In the genomic region with DNA sequence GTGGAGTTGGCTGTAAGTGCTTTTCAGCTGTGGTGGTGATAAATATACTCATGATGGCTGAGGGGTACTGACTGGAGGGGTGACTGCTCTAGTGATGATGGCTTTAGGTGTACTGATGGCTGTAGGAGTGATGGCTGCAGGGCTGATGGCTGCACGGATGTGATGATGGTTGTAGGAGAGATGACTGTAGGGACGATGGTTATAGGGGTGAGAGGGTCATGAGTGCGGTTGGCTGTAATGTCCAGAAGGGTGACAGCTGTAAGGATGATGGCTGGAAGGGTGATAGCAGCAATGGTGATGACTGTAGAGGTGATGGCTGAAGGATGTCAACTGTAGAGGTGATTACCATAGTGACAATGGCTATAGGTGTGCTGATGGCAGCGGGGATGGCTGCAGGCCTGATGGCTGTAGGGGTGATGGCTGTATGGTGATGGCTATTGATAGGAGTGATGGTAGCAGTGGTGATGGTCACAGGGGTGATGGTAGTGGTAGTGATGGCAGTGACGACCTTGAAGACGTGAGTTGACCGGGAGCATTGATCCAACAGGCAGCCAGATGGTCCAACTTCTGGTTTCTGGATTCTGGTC, we compare ENCODE assay signal across 13 cellular contexts. TPM values are rescaled to one million over a fixed set of nuclear protein-coding genes. Genes with fewer than 3 reads are reported as not detected.
DNase-seq lines count a peak whose midpoint lies in the region; ATAC-seq, FAIRE-seq and TF ChIP-seq lines count a peak whose summit lies in the region.
"Had no signal": no experiment of that assay in that cellular context is flagged by ENCODE, and none has a peak within 500 bp of the region (broad histone marks: within the 10 kb centered on the region; RNA-seq: fewer than 3 reads in every experiment).

No MANE protein-coding gene starts in this region.

- 88% methylated on average over 7 of the region's 7 CpGs for WGBS in liver
- 76% methylated on average over 7 of the region's 7 CpGs for WGBS in HepG2 (ENCODE audit: low lambda C conversion rate)
- WGBS in upper lobe of left lung, 2 donors: 75 to 83% methylated on average over 6 to 7 of the region's 7 CpGs

- TF ChIP-seq RAD21 in liver (IDR thresholded peaks at IDR 0.05) (no peak), HepG2 (CRISPR knock-in tag; IDR thresholded peaks at IDR 0.05) (no peak)

- peak overlapping the region; percentile 29 to 56 for H3K27ac ChIP-seq in liver (ENCODE audit: low read depth in 1 of 2, low read length in 2 of 2)
- no peak overlapping the region for H3K27ac ChIP-seq in HepG2 (ENCODE audit: extremely low read length, insufficient read depth, low read length)
- H3K27ac ChIP-seq in layer of hippocampus (ENCODE audit: low read depth, low read length): peak overlapping the region; percentile 4
- peak overlapping the region; percentile 62 to 82 (median 76) for H3K27ac ChIP-seq in upper lobe of left lung

- H3K79me2 ChIP-seq in HepG2 (ENCODE audit: insufficient read depth, low read length): no peaks in the 10 kb centered on the region

- H3K4me3 Mint-ChIP-seq in activated B cell treated with CpG ODN at 0.5 μM for 24 hours: peak overlapping the region; percentile 93
- H3K4me3 Mint-ChIP-seq: HFFc6 had no signal

- H3K27me3 ChIP-seq in liver (ENCODE audit: control insufficient read depth in 4 of 4, insufficient read depth in 4 of 4, low read length in 3 of 4) (no peaks in the 10 kb centered on the region), HepG2 (ENCODE audit: control insufficient read depth in 1 of 2, insufficient read depth in 2 of 2, low read length in 2 of 2) (no peaks in the 10 kb centered on the region), layer of hippocampus (ENCODE audit: control insufficient read depth, insufficient read depth, low read length) (no peaks in the 10 kb centered on the region), upper lobe of left lung (no peaks in the 10 kb centered on the region), BE2C (no peaks in the 10 kb centered on the region)

- H3K27me3 Mint-ChIP-seq in activated B cell treated with CpG ODN at 0.5 μM for 24 hours: no peaks in the 10 kb centered on the region

- H3K9me3 ChIP-seq in liver (ENCODE audit: control insufficient read depth in 4 of 4, low read length in 3 of 4) (no peaks in the 10 kb centered on the region), HepG2 (ENCODE audit: low read length) (no peaks in the 10 kb centered on the region), upper lobe of left lung (no peaks in the 10 kb centered on the region), BE2C (no peaks in the 10 kb centered on the region)
- H3K9me3 ChIP-seq: mucosa of descending colon had no signal

- no peak for ATAC-seq in HepG2
- no peak for ATAC-seq in activated B cell treated with CpG ODN at 0.5 μM for 24 hours (ENCODE audit: low read depth)
- no peak for ATAC-seq in upper lobe of left lung (ENCODE audit: low FRiP score in 2 of 2)

- H3K36me3 ChIP-seq in liver (ENCODE audit: control insufficient read depth in 4 of 4, insufficient read depth in 3 of 4, low read depth in 1 of 4, low read length in 3 of 4) (no peaks in the 10 kb centered on the region), HepG2 (replicated peaks in 1 of 2; ENCODE audit: control insufficient read depth in 1 of 2, insufficient read depth in 2 of 2, low read length in 2 of 2) (no peaks in the 10 kb centered on the region), upper lobe of left lung (no peaks in the 10 kb centered on the region), BE2C (no peaks in the 10 kb centered on the region)

- peak overlapping the region; percentile 96 for H3K27ac Mint-ChIP-seq in activated B cell treated with CpG ODN at 0.5 μM for 24 hours
- H3K27ac Mint-ChIP-seq: HFFc6 had no signal

- CTCF ChIA-PET in HepG2 (lab: Yijun Ruan, JAX; ENCODE audit: low intra/inter-chr PET ratio, low total read pairs) (no interaction called here), activated B cell treated with CpG ODN at 0.5 μM for 24 hours (lab: Charles Lee) (interaction anchor here (0.7 to 2.8 kb wide), 3 partner anchors 20 to 52 kb away, joined by 3 to 10 read pairs (median 3); no protein-coding TSS in a partner anchor)

- DNase-seq in HepG2 (ENCODE audit: low spot score) (no peak), activated B cell treated with CpG ODN at 0.5 μM for 24 hours (no peak), upper lobe of left lung (no peak), NCI-H82 treated with DMSO at 0.1 percent for 48 hours (lab: John Stamatoyannopoulos, UW; ENCODE audit: unreplicated experiment) (no peak), BE2C (no peak), NCI-H2227 (lab: John Stamatoyannopoulos, UW; ENCODE audit: unreplicated experiment) (no peak)
- DNase-seq: foreskin melanocyte, HFFc6, NCI-H2171 treated with DMSO at 0.1 percent for 48 hours had no signal

- H2AFZ ChIP-seq in HepG2 (ENCODE audit: low read length): no peak overlapping the region

- in situ Hi-C loops in HepG2 (cut with HindIII; ENCODE audit: extremely low pct_ligation_motif_present, low pct_unique_long_range_greater_than_20kb): no loop called here

- TF ChIP-seq CTCF in liver (IDR thresholded peaks at IDR 0.05; ENCODE audit: low read depth, low read length, missing input control) (no peak), HepG2 (CRISPR knock-in tag; IDR thresholded peaks at IDR 0.05) (no peak), activated B cell treated with CpG ODN at 0.5 μM for 24 hours (IDR thresholded peaks at IDR 0.05) (no peak), upper lobe of left lung (IDR thresholded peaks at IDR 0.05) (no peak), BE2C (IDR thresholded peaks at IDR 0.05; ENCODE audit: low read depth, low read length) (no peak)

- intact Hi-C loops in HepG2 (cut with micrococcal nuclease; ENCODE audit: unreplicated experiment) (no loop called here), activated B cell treated with CpG ODN at 0.5 μM for 24 hours (cut with micrococcal nuclease) (loop anchor here (5.0 kb wide), 1 partner anchor 203 kb away; a partner anchor contains a TSS)

- no TSS peak for BruUV-seq in HepG2 (replicated peaks; lab: Mats Ljungman, UMichigan)

- TF ChIP-seq EP300 in HepG2 (IDR thresholded peaks at IDR 0.05; ENCODE audit: low read depth in 2 of 2, low read length in 2 of 2): no peak
- no peak for TF ChIP-seq EP300 in HepG2 (CRISPR knock-in tag; IDR thresholded peaks at IDR 0.05; ENCODE audit: borderline replicate concordance)
- TF ChIP-seq EP300 in upper lobe of left lung (IDR thresholded peaks at IDR 0.05): no peak

- POLR2A ChIA-PET in HepG2 (lab: Yijun Ruan, JAX): no interaction called here
- POLR2A ChIA-PET in activated B cell treated with CpG ODN at 0.5 μM for 24 hours (lab: Charles Lee): interaction anchor here (0.5 to 18.0 kb wide), 9 partner anchors 9 to 342 kb away, joined by 3 to 261 read pairs (median 8); a partner anchor contains a TSS

- H3K4me3 ChIP-seq in liver (ENCODE audit: low read depth in 1 of 3, low read length in 3 of 3): peak overlapping the region in 1 of 3 donors; percentile 14
- no peak overlapping the region for H3K4me3 ChIP-seq in HepG2 (replicated peaks in 1 of 3; ENCODE audit: insufficient read depth in 1 of 3, low read depth in 2 of 3, low read length in 3 of 3)
- H3K4me3 ChIP-seq in upper lobe of left lung: peak overlapping the region in 1 of 4 donors; percentile 47
- no peak overlapping the region for H3K4me3 ChIP-seq in BE2C (ENCODE audit: low read depth, low read length)
- H3K4me3 ChIP-seq: mucosa of descending colon had no signal

- H3K4me1 ChIP-seq in liver (ENCODE audit: control insufficient read depth in 4 of 4, insufficient read depth in 4 of 4, low read length in 3 of 4) (peaks cover 0 to 11% (median 3%) of the 10 kb centered on the region in 4 donors), HepG2 (ENCODE audit: insufficient read depth, low read length) (peaks cover 32% of the 10 kb centered on the region), upper lobe of left lung (peaks cover 0 to 6% (median 2%) of the 10 kb centered on the region in 4 donors), BE2C (no peaks in the 10 kb centered on the region)

- no peak for FAIRE-seq in HepG2 (lab: Jason Lieb, UNC)

- H3K9ac ChIP-seq in liver (ENCODE audit: low read depth in 1 of 2, low read length in 2 of 2) (no peak overlapping the region), HepG2 (ENCODE audit: insufficient read depth, low read depth, low read length) (no peak overlapping the region)

- peaks cover 31% of the 10 kb centered on the region for H3K36me3 Mint-ChIP-seq in activated B cell treated with CpG ODN at 0.5 μM for 24 hours (ENCODE audit: low read depth)

- peaks cover 76% of the 10 kb centered on the region for H3K4me1 Mint-ChIP-seq in activated B cell treated with CpG ODN at 0.5 μM for 24 hours

- no peaks in the 10 kb centered on the region for H3K9me3 Mint-ChIP-seq in activated B cell treated with CpG ODN at 0.5 μM for 24 hours
- H3K9me3 Mint-ChIP-seq: HFFc6 had no signal

- H4K20me1 ChIP-seq in HepG2 (ENCODE audit: insufficient read depth, low read length): no peaks in the 10 kb centered on the region

- H3K4me2 ChIP-seq in HepG2 (ENCODE audit: low read depth, low read length): no peak overlapping the region

- no peak for TF ChIP-seq POLR2A in HepG2 (IDR thresholded peaks at IDR 0.05; ENCODE audit: insufficient read depth in 1 of 2, low read depth in 2 of 2, low read length in 2 of 2)
- TF ChIP-seq POLR2A in upper lobe of left lung (IDR thresholded peaks at IDR 0.05): no peak

RNA-seq across cellular contexts. Expression of a gene that starts 0.6 kb away (rescaled TPM):
- total RNA-seq in liver (1 to 10 TPM; 4.5 to 9.5 TPM), HepG2 (2016; rRNA removed; fragmentation: Illumina TruSeq; extraction: Trizol) (not detected in 2 replicates), activated B cell treated with CpG ODN at 0.5 μM for 24 hours (209 TPM in 2 replicates), upper lobe of left lung (10 to 100 TPM; 21.5 to 60.3 (median 37.9) TPM)
- polyA plus RNA-seq in liver (1 to 10 TPM; 1.8 to 3.2 TPM), HepG2 (2011; rRNA removed) (0.08 and 0.09 TPM in 2 replicates)
- not detected in 2 replicates for total RNA-seq in HepG2 (2016; cell fraction: cytosol; rRNA removed; fragmentation: Illumina TruSeq; extraction: Trizol; ENCODE audit: low read depth)
- total RNA-seq in HepG2 (2016; cell fraction: insoluble cytoplasmic fraction; rRNA removed; fragmentation: Illumina TruSeq; extraction: Trizol): not detected in 2 replicates
- total RNA-seq in HepG2 (2016; cell fraction: membrane; rRNA removed; fragmentation: Illumina TruSeq; extraction: Trizol): not detected in 2 replicates
- not detected in 2 replicates for total RNA-seq in HepG2 (2016; cell fraction: nucleus; rRNA removed; fragmentation: Illumina TruSeq; extraction: Trizol)
- 0.11 and 0.12 TPM in 2 replicates for polyA plus RNA-seq in HepG2 (2011; cell fraction: cytosol; rRNA removed)
- 0.03 and 0.10 TPM in 2 replicates for polyA plus RNA-seq in HepG2 (2011; cell fraction: nucleus; rRNA removed)
- 0.11 TPM in 1 of 2 replicates, not detected in the other for polyA plus RNA-seq in HepG2 (2012)
- not detected in 2 replicates for polyA plus RNA-seq in HepG2 (2016; cell fraction: cytosol; fragmentation: Illumina TruSeq; extraction: Trizol; ENCODE audit: low read depth)
- polyA plus RNA-seq in HepG2 (2016; cell fraction: insoluble cytoplasmic fraction; fragmentation: Illumina TruSeq; extraction: Trizol; ENCODE audit: low read depth): not detected in 2 replicates
- not detected in 2 replicates for polyA plus RNA-seq in HepG2 (2016; cell fraction: membrane; fragmentation: Illumina TruSeq; extraction: Trizol; ENCODE audit: low read depth)
- polyA plus RNA-seq in HepG2 (2016; cell fraction: nucleus; fragmentation: Illumina TruSeq; extraction: Trizol; ENCODE audit: insufficient read depth, low read depth): not detected in 2 replicates
- polyA minus RNA-seq in HepG2 (2011; rRNA and poly(A)+ RNA removed; ENCODE audit: low replicate concordance): 0.07 TPM in 1 of 2 replicates, not detected in the other
- polyA minus RNA-seq in HepG2 (2011; cell fraction: cytosol; rRNA and poly(A)+ RNA removed): not detected in 2 replicates
- not detected in 2 replicates for polyA minus RNA-seq in HepG2 (2011; cell fraction: nucleus; rRNA and poly(A)+ RNA removed)
- 5.4 TPM for polyA plus RNA-seq in BE2C (2012; ENCODE audit: insufficient read depth, insufficient read length, low read depth)
- total RNA-seq: astrocyte, HFFc6 had no signal

RNA-seq across cellular contexts. Expression of a gene that starts 40.4 kb away (rescaled TPM):
- total RNA-seq in liver (1 to 10 TPM in 1 of 2 donors, under 1 TPM in 1; 0.19 to 2.1 TPM), HepG2 (2016; rRNA removed; fragmentation: Illumina TruSeq; extraction: Trizol) (0.49 and 1.1 TPM in 2 replicates), activated B cell treated with CpG ODN at 0.5 μM for 24 hours (0.07 TPM in 2 replicates), upper lobe of left lung (1 to 10 TPM in 3 of 6 donors, under 1 TPM in 1, not detected in 2; 0.91 to 5.1 (median 2.5) TPM)
- polyA plus RNA-seq in liver (10 to 100 TPM in 1 of 2 donors, 1 to 10 TPM in 1; 7.7 to 23.0 TPM), HepG2 (2011; rRNA removed) (1.8 and 3.8 TPM in 2 replicates)
- total RNA-seq in HepG2 (2016; cell fraction: cytosol; rRNA removed; fragmentation: Illumina TruSeq; extraction: Trizol; ENCODE audit: low read depth): not detected in 2 replicates
- 0.34 and 1.1 TPM in 2 replicates for total RNA-seq in HepG2 (2016; cell fraction: insoluble cytoplasmic fraction; rRNA removed; fragmentation: Illumina TruSeq; extraction: Trizol)
- 0.15 and 0.17 TPM in 2 replicates for total RNA-seq in HepG2 (2016; cell fraction: membrane; rRNA removed; fragmentation: Illumina TruSeq; extraction: Trizol)
- total RNA-seq in HepG2 (2016; cell fraction: nucleus; rRNA removed; fragmentation: Illumina TruSeq; extraction: Trizol): 0.68 and 1.3 TPM in 2 replicates
- polyA plus RNA-seq in HepG2 (2011; cell fraction: cytosol; rRNA removed): 1.5 and 1.7 TPM in 2 replicates
- 3.5 and 4.1 TPM in 2 replicates for polyA plus RNA-seq in HepG2 (2011; cell fraction: nucleus; rRNA removed)
- polyA plus RNA-seq in HepG2 (2012): 3.9 and 5.5 TPM in 2 replicates
- 0.06 and 0.21 TPM in 2 replicates for polyA plus RNA-seq in HepG2 (2016; cell fraction: cytosol; fragmentation: Illumina TruSeq; extraction: Trizol; ENCODE audit: low read depth)
- 0.59 and 0.69 TPM in 2 replicates for polyA plus RNA-seq in HepG2 (2016; cell fraction: insoluble cytoplasmic fraction; fragmentation: Illumina TruSeq; extraction: Trizol; ENCODE audit: low read depth)
- 0.15 and 0.25 TPM in 2 replicates for polyA plus RNA-seq in HepG2 (2016; cell fraction: membrane; fragmentation: Illumina TruSeq; extraction: Trizol; ENCODE audit: low read depth)
- polyA plus RNA-seq in HepG2 (2016; cell fraction: nucleus; fragmentation: Illumina TruSeq; extraction: Trizol; ENCODE audit: insufficient read depth, low read depth): 2.0 and 2.7 TPM in 2 replicates
- polyA minus RNA-seq in HepG2 (2011; rRNA and poly(A)+ RNA removed; ENCODE audit: low replicate concordance): 2.4 TPM in 1 of 2 replicates, not detected in the other
- polyA minus RNA-seq in HepG2 (2011; cell fraction: cytosol; rRNA and poly(A)+ RNA removed): 0.53 and 1.3 TPM in 2 replicates
- polyA minus RNA-seq in HepG2 (2011; cell fraction: nucleus; rRNA and poly(A)+ RNA removed): 2.1 and 2.9 TPM in 2 replicates
- 1.4 TPM for polyA plus RNA-seq in BE2C (2012; ENCODE audit: insufficient read depth, insufficient read length, low read depth)
- total RNA-seq: astrocyte, HFFc6 had no signal
